ENCODE assay signal across 22 cellular contexts in the genomic region with DNA sequence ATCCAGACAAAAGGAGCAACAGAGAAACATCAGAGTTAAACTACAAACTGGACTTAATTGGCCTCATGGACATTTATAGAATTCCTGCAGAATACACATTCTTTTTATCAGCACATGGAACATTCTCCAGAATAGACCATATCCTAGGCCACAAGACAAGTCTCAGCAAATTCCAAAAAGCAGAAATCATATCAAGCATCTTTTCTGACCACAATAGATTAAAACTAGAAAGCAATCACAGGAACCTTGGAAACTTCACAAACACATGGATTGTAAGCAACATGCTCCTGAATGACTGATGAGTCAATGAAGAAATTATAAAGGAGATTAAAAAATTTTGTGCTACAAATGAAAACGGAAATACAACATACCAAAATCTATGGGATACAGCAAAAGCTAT.
"Had no signal": no experiment of that assay in that cellular context is flagged by ENCODE, and none has a peak within 500 bp of the region (broad histone marks: within the 10 kb centered on the region; RNA-seq: fewer than 3 reads in every experiment).

No MANE protein-coding gene starts in this region.

- H3K27ac ChIP-seq: lower lobe of right lung, right atrium auricular region, tibial artery, WERI-Rb-1 had no signal

- H3K4me3 ChIP-seq: lower lobe of right lung, right atrium auricular region, tibial artery had no signal

- DNase-seq: activated CD4-positive, alpha-beta T cell treated with anti-CD3 and anti-CD28 coated beads, Interleukin-2, amount 10 ng/mL, durations not matched to agents 7 days and 5 days; activated CD4-positive, CD25-positive, alpha-beta regulatory T cell treated with anti-CD3 and anti-CD28 coated beads, Interleukin-2, amount 50 U/mL, for 72 hours; activated CD8-positive, alpha-beta T cell treated with anti-CD3 and anti-CD28 coated beads, Interleukin-2, amount 10 ng/mL, durations not matched to agents 7 days and 5 days; activated gamma-delta T cell treated with Interleukin-2 at 50 U/mL for 16 hours; dermis blood vessel endothelial cell; effector CD8-positive, alpha-beta T cell; lower lobe of right lung; naive thymus-derived CD8-positive, alpha-beta T cell; stimulated activated CD4-positive, alpha-beta T cell treated with anti-CD3 and anti-CD28 coated beads, Interleukin-12 subunit alpha, Interleukin-12 subunit beta, amount 100 ng/mL, for 4 hours; stimulated activated CD4-positive, alpha-beta T cell treated with anti-CD3 and anti-CD28 coated beads, Interleukin-4, amount 100 ng/mL, for 4 hours; substantia nigra; T-cell; tibial artery; WERI-Rb-1 had no signal

- ATAC-seq: activated CD8-positive, alpha-beta T cell treated with anti-CD3 and anti-CD28 coated beads, Interleukin-2, amount 10 ng/mL, durations not matched to agents 7 days and 5 days; esophagus mucosa; left lobe of liver; lower lobe of right lung; naive thymus-derived CD8-positive, alpha-beta T cell; SK-N-SH treated with all-trans-retinoic acid at 6 μM for 48 hours; T-cell had no signal

- H3K4me1 ChIP-seq: lower lobe of right lung, right atrium auricular region, tibial artery had no signal

- H3K36me3 Mint-ChIP-seq: activated naive CD4-positive, alpha-beta T cell treated with anti-CD3 and anti-CD28 coated beads, Interleukin-2, amount 50 U/mL, for 24 hours; naive thymus-derived CD8-positive, alpha-beta T cell; T-cell had no signal

- H3K9me3 ChIP-seq: lower lobe of right lung, right atrium auricular region, tibial artery had no signal

- H3K27me3 ChIP-seq: right atrium auricular region, tibial artery had no signal

- H3K27ac Mint-ChIP-seq: activated CD4-positive, alpha-beta T cell treated with anti-CD3 and anti-CD28 coated beads, Interleukin-2, amount 10 ng/mL, durations not matched to agents 7 days and 5 days; activated CD8-positive, alpha-beta T cell treated with anti-CD3 and anti-CD28 coated beads, Interleukin-2, amount 10 ng/mL, durations not matched to agents 7 days and 5 days; activated naive CD4-positive, alpha-beta T cell treated with anti-CD3 and anti-CD28 coated beads, Interleukin-2, amount 50 U/mL, for 24 hours; naive thymus-derived CD8-positive, alpha-beta T cell; progenitor cell of endocrine pancreas; stimulated activated naive CD8-positive, alpha-beta T cell treated with anti-CD3 and anti-CD28 coated beads, Interleukin-15, Interleukin-2, amounts not matched to agents 100 ng/mL and 50 ng/mL, for 24 hours; T-cell; T-helper 2 cell treated with Interferon-gamma antibody and Interleukin-4, amounts not matched to agents 5 μg/mL and 100 μg/mL, for 36 hours had no signal

- H3K4me3 Mint-ChIP-seq: activated CD4-positive, alpha-beta T cell treated with anti-CD3 and anti-CD28 coated beads, Interleukin-2, amount 10 ng/mL, durations not matched to agents 7 days and 5 days; activated CD8-positive, alpha-beta T cell treated with anti-CD3 and anti-CD28 coated beads, Interleukin-2, amount 10 ng/mL, durations not matched to agents 7 days and 5 days; activated naive CD4-positive, alpha-beta T cell treated with anti-CD3 and anti-CD28 coated beads, Interleukin-2, amount 50 U/mL, for 24 hours; naive thymus-derived CD8-positive, alpha-beta T cell; stimulated activated naive CD8-positive, alpha-beta T cell treated with anti-CD3 and anti-CD28 coated beads, Interleukin-15, Interleukin-2, amounts not matched to agents 100 ng/mL and 50 ng/mL, for 24 hours; T-cell; T-helper 2 cell treated with Interferon-gamma antibody and Interleukin-4, amounts not matched to agents 5 μg/mL and 100 μg/mL, for 36 hours had no signal

- H3K36me3 ChIP-seq: lower lobe of right lung, right atrium auricular region, tibial artery, WERI-Rb-1 had no signal

- H3K4me1 Mint-ChIP-seq: activated CD4-positive, alpha-beta T cell treated with anti-CD3 and anti-CD28 coated beads, Interleukin-2, amount 10 ng/mL, durations not matched to agents 7 days and 5 days; activated naive CD4-positive, alpha-beta T cell treated with anti-CD3 and anti-CD28 coated beads, Interleukin-2, amount 50 U/mL, for 24 hours; naive thymus-derived CD8-positive, alpha-beta T cell; T-cell had no signal

- H3K27me3 Mint-ChIP-seq: activated CD4-positive, alpha-beta T cell treated with anti-CD3 and anti-CD28 coated beads, Interleukin-2, amount 10 ng/mL, durations not matched to agents 7 days and 5 days; activated naive CD4-positive, alpha-beta T cell treated with anti-CD3 and anti-CD28 coated beads, Interleukin-2, amount 50 U/mL, for 24 hours; naive thymus-derived CD8-positive, alpha-beta T cell; progenitor cell of endocrine pancreas; stimulated activated naive CD8-positive, alpha-beta T cell treated with anti-CD3 and anti-CD28 coated beads, Interleukin-15, Interleukin-2, amounts not matched to agents 100 ng/mL and 50 ng/mL, for 24 hours; T-cell had no signal
